24 cellular contexts compared by ENCODE assay signal in the genomic region with DNA sequence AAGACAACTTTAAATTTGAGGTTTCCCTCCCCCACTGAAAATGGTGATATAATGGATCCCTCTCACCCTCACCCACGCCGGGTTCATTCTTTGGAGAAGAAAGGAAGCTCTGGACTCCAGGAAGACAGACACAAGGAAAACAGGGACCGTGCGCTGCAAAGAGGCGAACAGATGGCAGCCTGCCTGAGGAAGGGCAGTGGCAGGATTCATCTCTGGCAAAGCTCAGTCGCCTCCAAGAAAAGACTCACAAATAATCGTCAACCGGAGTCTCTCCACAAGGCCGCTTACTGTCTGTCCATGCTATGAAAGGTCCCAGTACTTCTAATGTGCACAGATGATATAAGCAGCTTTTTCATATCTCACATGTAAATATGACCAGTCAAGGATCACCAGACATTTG.
"Had no signal": no experiment of that assay in that cellular context is flagged by ENCODE, and none has a peak within 500 bp of the region (broad histone marks: within the 10 kb centered on the region; RNA-seq: fewer than 3 reads in every experiment).

No MANE protein-coding gene starts in this region.

- H3K27ac ChIP-seq: brain microvascular endothelial cell, colonic mucosa, epithelial cell of prostate, esophagus squamous epithelium, gastroesophageal sphincter had no signal

- DNase-seq: activated CD4-positive, alpha-beta T cell treated with anti-CD3 and anti-CD28 coated beads for 36 hours; activated CD4-positive, alpha-beta T cell treated with anti-CD3 and anti-CD28 coated beads, Interleukin-2, amount 50 U/mL, for 1 hour; activated CD4-positive, alpha-beta T cell treated with anti-CD3 and anti-CD28 coated beads, Interleukin-2, amount 50 U/mL, for 48 hours; activated CD4-positive, CD25-positive, alpha-beta regulatory T cell; activated CD4-positive, CD25-positive, alpha-beta regulatory T cell treated with anti-CD3 and anti-CD28 coated beads, Interleukin-2, amount 50 U/mL, for 72 hours; activated CD8-positive, alpha-beta memory T cell treated with anti-CD3 and anti-CD28 coated beads for 24 hours; activated CD8-positive, alpha-beta T cell treated with anti-CD3 and anti-CD28 coated beads for 36 hours; activated effector memory CD4-positive, alpha-beta T cell treated with Interleukin-2 at 50 U/mL for 16 hours; activated gamma-delta T cell treated with Interleukin-2 at 50 U/mL for 16 hours; activated naive CD4-positive, alpha-beta T cell treated with anti-CD3 and anti-CD28 coated beads, Interleukin-2, amount 50 U/mL, for 16 hours; activated naive CD4-positive, alpha-beta T cell treated with Interleukin-2 at 50 U/mL for 16 hours; activated T-cell treated with anti-CD3 and anti-CD28 coated beads, Interleukin-2, amount 50 U/mL, for 4 hours; amniotic stem cell; anterior cingulate cortex; brain microvascular endothelial cell; colonic mucosa; effector CD8-positive, alpha-beta T cell; esophagus squamous epithelium; foreskin melanocyte; T-helper 1 cell; T-helper 17 cell had no signal

- H3K4me3 ChIP-seq: colonic mucosa, esophagus squamous epithelium, gastroesophageal sphincter had no signal

- ATAC-seq: activated CD4-positive, alpha-beta T cell treated with anti-CD3 and anti-CD28 coated beads for 36 hours; activated CD8-positive, alpha-beta T cell treated with anti-CD3 and anti-CD28 coated beads for 36 hours; activated T-cell treated with anti-CD3 and anti-CD28 coated beads, Interleukin-2, amount 50 U/mL, for 4 hours; activated T-helper 17 cell treated with anti-CD3 and anti-CD28 coated beads, Interleukin-2, amount 50 U/mL, for 72 hours; gastroesophageal sphincter; T-helper 17 cell had no signal

- H3K27me3 ChIP-seq: brain microvascular endothelial cell, colonic mucosa, esophagus squamous epithelium, gastroesophageal sphincter had no signal

- H3K9me3 ChIP-seq: colonic mucosa, esophagus squamous epithelium, gastroesophageal sphincter had no signal

- H3K36me3 ChIP-seq: brain microvascular endothelial cell, colonic mucosa, gastroesophageal sphincter had no signal

- H3K4me1 ChIP-seq: colonic mucosa, gastroesophageal sphincter had no signal
